In the genomic region with DNA sequence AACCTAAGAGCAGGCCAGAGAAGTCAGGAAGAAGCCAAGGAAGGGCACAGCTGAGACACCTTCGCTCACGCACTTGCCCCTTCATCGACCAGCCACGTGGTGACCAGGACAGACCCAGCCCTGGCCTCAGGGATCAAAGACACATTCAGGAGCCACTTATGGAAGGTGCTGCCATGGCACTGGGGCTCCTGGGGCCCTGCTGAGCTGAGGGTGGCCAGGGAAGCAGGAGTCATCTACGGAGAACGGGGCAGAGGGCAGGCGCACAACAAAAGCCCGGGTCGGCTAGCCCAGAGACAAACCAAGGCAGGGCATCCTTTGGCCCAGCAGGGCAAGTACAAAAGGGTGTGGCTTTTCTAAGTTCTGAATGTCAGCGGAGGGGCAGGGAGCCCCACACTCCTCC, we compare ENCODE assay signal across 1 cellular context.
TF ChIP-seq lines count a peak whose summit lies in the region.

No MANE protein-coding gene starts in this region.

TF ChIP-seq in H1, 55 proteins besides CTCF, POLR2A, EP300 and RAD21:
- TF ChIP-seq KDM1A (IDR thresholded peaks at IDR 0.05; ENCODE audit: borderline replicate concordance, low read length), result no peak
- no peak for TF ChIP-seq BACH1 (IDR thresholded peaks at IDR 0.05; ENCODE audit: low read length)
- no peak for TF ChIP-seq RXRA (IDR thresholded peaks at IDR 0.05; ENCODE audit: insufficient read depth, low read depth, low read length)
- no peak for TF ChIP-seq SP4 (IDR thresholded peaks at IDR 0.05; ENCODE audit: low read length)
- no peak for TF ChIP-seq CBX8 (IDR thresholded peaks at IDR 0.05; ENCODE audit: borderline replicate concordance, low read depth, low read length)
- TF ChIP-seq, protein P1, sequence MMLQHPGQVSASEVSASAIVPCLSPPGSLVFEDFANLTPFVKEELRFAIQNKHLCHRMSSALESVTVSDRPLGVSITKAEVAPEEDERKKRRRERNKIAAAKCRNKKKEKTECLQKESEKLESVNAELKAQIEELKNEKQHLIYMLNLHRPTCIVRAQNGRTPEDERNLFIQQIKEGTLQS (IDR thresholded peaks at IDR 0.05; ENCODE audit: insufficient read depth, low read depth, low read length), result no peak
- no peak for TF ChIP-seq MAFK (IDR thresholded peaks at IDR 0.05; ENCODE audit: low read depth, low read length)
- TF ChIP-seq SP2 (IDR thresholded peaks at IDR 0.05; ENCODE audit: low read length), result no peak
- no peak for TF ChIP-seq CHD2 (IDR thresholded peaks at IDR 0.05; ENCODE audit: low read length)
- no peak for TF ChIP-seq GTF2F1 (IDR thresholded peaks at IDR 0.05; ENCODE audit: borderline replicate concordance, low read depth, low read length)
- TF ChIP-seq SUZ12 (IDR thresholded peaks at IDR 0.05; ENCODE audit: low read length), result no peak
- no peak for TF ChIP-seq BCL11A (IDR thresholded peaks at IDR 0.05; ENCODE audit: low read depth in 2 of 2, low read length in 2 of 2)
- TF ChIP-seq RNF2 (IDR thresholded peaks at IDR 0.05; ENCODE audit: borderline replicate concordance, low read depth, low read length, missing control alignments, poor library complexity, severe bottlenecking), result no peak
- TF ChIP-seq, protein P2, sequence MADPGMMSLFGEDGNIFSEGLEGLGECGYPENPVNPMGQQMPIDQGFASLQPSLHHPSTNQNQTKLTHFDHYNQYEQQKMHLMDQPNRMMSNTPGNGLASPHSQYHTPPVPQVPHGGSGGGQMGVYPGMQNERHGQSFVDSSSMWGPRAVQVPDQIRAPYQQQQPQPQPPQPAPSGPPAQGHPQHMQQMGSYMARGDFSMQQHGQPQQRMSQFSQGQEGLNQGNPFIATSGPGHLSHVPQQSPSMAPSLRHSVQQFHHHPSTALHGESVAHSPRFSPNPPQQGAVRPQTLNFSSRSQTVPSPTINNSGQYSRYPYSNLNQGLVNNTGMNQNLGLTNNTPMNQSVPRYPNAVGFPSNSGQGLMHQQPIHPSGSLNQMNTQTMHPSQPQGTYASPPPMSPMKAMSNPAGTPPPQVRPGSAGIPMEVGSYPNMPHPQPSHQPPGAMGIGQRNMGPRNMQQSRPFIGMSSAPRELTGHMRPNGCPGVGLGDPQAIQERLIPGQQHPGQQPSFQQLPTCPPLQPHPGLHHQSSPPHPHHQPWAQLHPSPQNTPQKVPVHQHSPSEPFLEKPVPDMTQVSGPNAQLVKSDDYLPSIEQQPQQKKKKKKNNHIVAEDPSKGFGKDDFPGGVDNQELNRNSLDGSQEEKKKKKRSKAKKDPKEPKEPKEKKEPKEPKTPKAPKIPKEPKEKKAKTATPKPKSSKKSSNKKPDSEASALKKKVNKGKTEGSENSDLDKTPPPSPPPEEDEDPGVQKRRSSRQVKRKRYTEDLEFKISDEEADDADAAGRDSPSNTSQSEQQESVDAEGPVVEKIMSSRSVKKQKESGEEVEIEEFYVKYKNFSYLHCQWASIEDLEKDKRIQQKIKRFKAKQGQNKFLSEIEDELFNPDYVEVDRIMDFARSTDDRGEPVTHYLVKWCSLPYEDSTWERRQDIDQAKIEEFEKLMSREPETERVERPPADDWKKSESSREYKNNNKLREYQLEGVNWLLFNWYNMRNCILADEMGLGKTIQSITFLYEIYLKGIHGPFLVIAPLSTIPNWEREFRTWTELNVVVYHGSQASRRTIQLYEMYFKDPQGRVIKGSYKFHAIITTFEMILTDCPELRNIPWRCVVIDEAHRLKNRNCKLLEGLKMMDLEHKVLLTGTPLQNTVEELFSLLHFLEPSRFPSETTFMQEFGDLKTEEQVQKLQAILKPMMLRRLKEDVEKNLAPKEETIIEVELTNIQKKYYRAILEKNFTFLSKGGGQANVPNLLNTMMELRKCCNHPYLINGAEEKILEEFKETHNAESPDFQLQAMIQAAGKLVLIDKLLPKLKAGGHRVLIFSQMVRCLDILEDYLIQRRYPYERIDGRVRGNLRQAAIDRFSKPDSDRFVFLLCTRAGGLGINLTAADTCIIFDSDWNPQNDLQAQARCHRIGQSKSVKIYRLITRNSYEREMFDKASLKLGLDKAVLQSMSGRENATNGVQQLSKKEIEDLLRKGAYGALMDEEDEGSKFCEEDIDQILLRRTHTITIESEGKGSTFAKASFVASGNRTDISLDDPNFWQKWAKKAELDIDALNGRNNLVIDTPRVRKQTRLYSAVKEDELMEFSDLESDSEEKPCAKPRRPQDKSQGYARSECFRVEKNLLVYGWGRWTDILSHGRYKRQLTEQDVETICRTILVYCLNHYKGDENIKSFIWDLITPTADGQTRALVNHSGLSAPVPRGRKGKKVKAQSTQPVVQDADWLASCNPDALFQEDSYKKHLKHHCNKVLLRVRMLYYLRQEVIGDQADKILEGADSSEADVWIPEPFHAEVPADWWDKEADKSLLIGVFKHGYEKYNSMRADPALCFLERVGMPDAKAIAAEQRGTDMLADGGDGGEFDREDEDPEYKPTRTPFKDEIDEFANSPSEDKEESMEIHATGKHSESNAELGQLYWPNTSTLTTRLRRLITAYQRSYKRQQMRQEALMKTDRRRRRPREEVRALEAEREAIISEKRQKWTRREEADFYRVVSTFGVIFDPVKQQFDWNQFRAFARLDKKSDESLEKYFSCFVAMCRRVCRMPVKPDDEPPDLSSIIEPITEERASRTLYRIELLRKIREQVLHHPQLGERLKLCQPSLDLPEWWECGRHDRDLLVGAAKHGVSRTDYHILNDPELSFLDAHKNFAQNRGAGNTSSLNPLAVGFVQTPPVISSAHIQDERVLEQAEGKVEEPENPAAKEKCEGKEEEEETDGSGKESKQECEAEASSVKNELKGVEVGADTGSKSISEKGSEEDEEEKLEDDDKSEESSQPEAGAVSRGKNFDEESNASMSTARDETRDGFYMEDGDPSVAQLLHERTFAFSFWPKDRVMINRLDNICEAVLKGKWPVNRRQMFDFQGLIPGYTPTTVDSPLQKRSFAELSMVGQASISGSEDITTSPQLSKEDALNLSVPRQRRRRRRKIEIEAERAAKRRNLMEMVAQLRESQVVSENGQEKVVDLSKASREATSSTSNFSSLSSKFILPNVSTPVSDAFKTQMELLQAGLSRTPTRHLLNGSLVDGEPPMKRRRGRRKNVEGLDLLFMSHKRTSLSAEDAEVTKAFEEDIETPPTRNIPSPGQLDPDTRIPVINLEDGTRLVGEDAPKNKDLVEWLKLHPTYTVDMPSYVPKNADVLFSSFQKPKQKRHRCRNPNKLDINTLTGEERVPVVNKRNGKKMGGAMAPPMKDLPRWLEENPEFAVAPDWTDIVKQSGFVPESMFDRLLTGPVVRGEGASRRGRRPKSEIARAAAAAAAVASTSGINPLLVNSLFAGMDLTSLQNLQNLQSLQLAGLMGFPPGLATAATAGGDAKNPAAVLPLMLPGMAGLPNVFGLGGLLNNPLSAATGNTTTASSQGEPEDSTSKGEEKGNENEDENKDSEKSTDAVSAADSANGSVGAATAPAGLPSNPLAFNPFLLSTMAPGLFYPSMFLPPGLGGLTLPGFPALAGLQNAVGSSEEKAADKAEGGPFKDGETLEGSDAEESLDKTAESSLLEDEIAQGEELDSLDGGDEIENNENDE (IDR thresholded peaks at IDR 0.05; ENCODE audit: insufficient replicate concordance, low read length), result no peak
- TF ChIP-seq JUN (IDR thresholded peaks at IDR 0.05; ENCODE audit: low read depth, low read length), result no peak
- TF ChIP-seq, protein P3, sequence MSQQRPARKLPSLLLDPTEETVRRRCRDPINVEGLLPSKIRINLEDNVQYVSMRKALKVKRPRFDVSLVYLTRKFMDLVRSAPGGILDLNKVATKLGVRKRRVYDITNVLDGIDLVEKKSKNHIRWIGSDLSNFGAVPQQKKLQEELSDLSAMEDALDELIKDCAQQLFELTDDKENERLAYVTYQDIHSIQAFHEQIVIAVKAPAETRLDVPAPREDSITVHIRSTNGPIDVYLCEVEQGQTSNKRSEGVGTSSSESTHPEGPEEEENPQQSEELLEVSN (IDR thresholded peaks at IDR 0.05), result no peak
- no peak for TF ChIP-seq KDM5A (IDR thresholded peaks at IDR 0.05; ENCODE audit: low read length)
